ENCODE assay signal across 2 cellular contexts in the genomic region with DNA sequence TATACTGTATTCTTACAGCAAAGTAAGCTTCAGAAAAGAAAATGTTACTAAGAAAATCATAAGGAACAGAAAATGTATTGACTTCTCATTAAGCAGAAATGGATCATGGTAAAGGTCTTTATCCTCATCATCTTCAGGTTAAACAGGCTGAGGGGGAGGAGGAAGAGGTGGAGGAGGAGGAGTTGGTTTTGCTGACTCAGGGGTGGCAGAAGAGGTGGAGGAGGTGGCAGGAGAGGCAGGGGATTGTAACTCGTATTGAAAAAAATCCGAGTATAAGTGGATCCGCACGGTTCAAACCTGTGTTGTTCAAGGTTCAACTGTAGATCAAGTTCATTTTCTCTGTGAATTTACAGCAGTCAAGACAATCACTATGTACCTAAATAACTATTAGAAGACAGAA.
A peak's percentile ranks its signal among the peaks of the same experiment; 100 is the strongest.
TF ChIP-seq lines count a peak whose summit lies in the region.

No MANE protein-coding gene starts in this region.

TF ChIP-seq in GM23338, 12 proteins besides CTCF, POLR2A, EP300 and RAD21 (continues in another document):
- TF ChIP-seq POLR2AphosphoS5 (IDR thresholded peaks at IDR 0.05; ENCODE audit: low read depth) (no peak), CREB1 (CRISPR knock-in tag; IDR thresholded peaks at IDR 0.05; ENCODE audit: low read depth) (no peak), ZNF114 (CRISPR knock-in tag; IDR thresholded peaks at IDR 0.05) (no peak), EZH2 (IDR thresholded peaks at IDR 0.05; ENCODE audit: low read depth, unreplicated experiment) (no peak), JUNB (IDR thresholded peaks at IDR 0.05; ENCODE audit: unreplicated experiment) (no peak), REST (IDR thresholded peaks at IDR 0.05; ENCODE audit: unreplicated experiment) (no peak), STAT1 (IDR thresholded peaks at IDR 0.05; ENCODE audit: unreplicated experiment) (no peak), ZNF331 (CRISPR knock-in tag; IDR thresholded peaks at IDR 0.05; ENCODE audit: low read depth) (no peak)
- TF ChIP-seq, protein P1, sequence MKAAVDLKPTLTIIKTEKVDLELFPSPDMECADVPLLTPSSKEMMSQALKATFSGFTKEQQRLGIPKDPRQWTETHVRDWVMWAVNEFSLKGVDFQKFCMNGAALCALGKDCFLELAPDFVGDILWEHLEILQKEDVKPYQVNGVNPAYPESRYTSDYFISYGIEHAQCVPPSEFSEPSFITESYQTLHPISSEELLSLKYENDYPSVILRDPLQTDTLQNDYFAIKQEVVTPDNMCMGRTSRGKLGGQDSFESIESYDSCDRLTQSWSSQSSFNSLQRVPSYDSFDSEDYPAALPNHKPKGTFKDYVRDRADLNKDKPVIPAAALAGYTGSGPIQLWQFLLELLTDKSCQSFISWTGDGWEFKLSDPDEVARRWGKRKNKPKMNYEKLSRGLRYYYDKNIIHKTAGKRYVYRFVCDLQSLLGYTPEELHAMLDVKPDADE (IDR thresholded peaks at IDR 0.05): no peak
- TF ChIP-seq, protein P2, sequence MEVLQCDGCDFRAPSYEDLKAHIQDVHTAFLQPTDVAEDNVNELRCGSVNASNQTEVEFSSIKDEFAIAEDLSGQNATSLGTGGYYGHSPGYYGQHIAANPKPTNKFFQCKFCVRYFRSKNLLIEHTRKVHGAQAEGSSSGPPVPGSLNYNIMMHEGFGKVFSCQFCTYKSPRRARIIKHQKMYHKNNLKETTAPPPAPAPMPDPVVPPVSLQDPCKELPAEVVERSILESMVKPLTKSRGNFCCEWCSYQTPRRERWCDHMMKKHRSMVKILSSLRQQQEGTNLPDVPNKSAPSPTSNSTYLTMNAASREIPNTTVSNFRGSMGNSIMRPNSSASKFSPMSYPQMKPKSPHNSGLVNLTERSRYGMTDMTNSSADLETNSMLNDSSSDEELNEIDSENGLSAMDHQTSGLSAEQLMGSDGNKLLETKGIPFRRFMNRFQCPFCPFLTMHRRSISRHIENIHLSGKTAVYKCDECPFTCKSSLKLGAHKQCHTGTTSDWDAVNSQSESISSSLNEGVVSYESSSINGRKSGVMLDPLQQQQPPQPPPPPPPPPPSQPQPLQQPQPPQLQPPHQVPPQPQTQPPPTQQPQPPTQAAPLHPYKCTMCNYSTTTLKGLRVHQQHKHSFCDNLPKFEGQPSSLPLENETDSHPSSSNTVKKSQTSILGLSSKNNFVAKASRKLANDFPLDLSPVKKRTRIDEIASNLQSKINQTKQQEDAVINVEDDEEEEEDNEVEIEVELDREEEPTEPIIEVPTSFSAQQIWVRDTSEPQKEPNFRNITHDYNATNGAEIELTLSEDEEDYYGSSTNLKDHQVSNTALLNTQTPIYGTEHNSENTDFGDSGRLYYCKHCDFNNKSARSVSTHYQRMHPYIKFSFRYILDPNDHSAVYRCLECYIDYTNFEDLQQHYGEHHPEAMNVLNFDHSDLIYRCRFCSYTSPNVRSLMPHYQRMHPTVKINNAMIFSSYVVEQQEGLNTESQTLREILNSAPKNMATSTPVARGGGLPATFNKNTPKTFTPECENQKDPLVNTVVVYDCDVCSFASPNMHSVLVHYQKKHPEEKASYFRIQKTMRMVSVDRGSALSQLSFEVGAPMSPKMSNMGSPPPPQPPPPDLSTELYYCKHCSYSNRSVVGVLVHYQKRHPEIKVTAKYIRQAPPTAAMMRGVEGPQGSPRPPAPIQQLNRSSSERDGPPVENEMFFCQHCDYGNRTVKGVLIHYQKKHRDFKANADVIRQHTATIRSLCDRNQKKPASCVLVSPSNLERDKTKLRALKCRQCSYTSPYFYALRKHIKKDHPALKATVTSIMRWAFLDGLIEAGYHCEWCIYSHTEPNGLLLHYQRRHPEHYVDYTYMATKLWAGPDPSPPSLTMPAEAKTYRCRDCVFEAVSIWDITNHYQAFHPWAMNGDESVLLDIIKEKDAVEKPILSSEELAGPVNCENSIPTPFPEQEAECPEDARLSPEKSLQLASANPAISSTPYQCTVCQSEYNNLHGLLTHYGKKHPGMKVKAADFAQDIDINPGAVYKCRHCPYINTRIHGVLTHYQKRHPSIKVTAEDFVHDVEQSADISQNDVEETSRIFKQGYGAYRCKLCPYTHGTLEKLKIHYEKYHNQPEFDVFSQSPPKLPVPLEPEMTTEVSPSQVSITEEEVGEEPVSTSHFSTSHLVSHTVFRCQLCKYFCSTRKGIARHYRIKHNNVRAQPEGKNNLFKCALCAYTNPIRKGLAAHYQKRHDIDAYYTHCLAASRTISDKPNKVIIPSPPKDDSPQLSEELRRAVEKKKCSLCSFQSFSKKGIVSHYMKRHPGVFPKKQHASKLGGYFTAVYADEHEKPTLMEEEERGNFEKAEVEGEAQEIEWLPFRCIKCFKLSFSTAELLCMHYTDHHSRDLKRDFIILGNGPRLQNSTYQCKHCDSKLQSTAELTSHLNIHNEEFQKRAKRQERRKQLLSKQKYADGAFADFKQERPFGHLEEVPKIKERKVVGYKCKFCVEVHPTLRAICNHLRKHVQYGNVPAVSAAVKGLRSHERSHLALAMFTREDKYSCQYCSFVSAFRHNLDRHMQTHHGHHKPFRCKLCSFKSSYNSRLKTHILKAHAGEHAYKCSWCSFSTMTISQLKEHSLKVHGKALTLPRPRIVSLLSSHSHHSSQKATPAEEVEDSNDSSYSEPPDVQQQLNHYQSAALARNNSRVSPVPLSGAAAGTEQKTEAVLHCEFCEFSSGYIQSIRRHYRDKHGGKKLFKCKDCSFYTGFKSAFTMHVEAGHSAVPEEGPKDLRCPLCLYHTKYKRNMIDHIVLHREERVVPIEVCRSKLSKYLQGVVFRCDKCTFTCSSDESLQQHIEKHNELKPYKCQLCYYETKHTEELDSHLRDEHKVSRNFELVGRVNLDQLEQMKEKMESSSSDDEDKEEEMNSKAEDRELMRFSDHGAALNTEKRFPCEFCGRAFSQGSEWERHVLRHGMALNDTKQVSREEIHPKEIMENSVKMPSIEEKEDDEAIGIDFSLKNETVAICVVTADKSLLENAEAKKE (CRISPR knock-in tag; IDR thresholded peaks at IDR 0.05): no peak

TF ChIP-seq in H1, 55 proteins besides CTCF, POLR2A, EP300 and RAD21:
- TF ChIP-seq MAFK (IDR thresholded peaks at IDR 0.05; ENCODE audit: low read depth, low read length) (peak; percentile 69), CHD7 (IDR thresholded peaks at IDR 0.05; ENCODE audit: insufficient replicate concordance, low read length) (no peak)
